ENCODE assay signal across 9 cellular contexts in genomic region chr22:45503071-45503815, GRCh38. TPM values are rescaled to one million over a fixed set of nuclear protein-coding genes. Genes with fewer than 3 reads are reported as not detected.
A peak's percentile ranks its signal among the peaks of the same experiment; 100 is the strongest.
DNase-seq lines count a peak whose midpoint lies in the region; ATAC-seq and TF ChIP-seq lines count a peak whose summit lies in the region.
"Had no signal": no experiment of that assay in that cellular context is flagged by ENCODE, and none has a peak within 500 bp of the region (broad histone marks: within the 10 kb centered on the region; RNA-seq: fewer than 3 reads in every experiment).

No MANE protein-coding gene starts in this region.

- DNase-seq in Peyer's patch: peak in 1 of 3 donors; percentile 38
- DNase-seq in fibroblast of pulmonary artery (ENCODE audit: low read depth): no peak
- peak; percentile 68 for DNase-seq in posterior vena cava (ENCODE audit: low spot score)
- no peak for DNase-seq in hippocampal formation (lab: John Stamatoyannopoulos, UW)
- no peak for DNase-seq in foreskin melanocyte
- DNase-seq in activated CD4-positive, alpha-beta T cell treated with anti-CD3 and anti-CD28 coated beads, Interleukin-2, amount 50 U/mL, for 4 hours: no peak
- DNase-seq: T-cell had no signal

- no peak for ATAC-seq in HG03159 (IDR thresholded peaks at IDR 0.05; ENCODE audit: unreplicated experiment)

- TF ChIP-seq POLR2A in Peyer's patch (IDR thresholded peaks at IDR 0.05): no peak

- H3K36me3 ChIP-seq in Peyer's patch: no peaks in the 10 kb centered on the region

- TF ChIP-seq CTCF in C4-2B (conservative IDR thresholded peaks at IDR 0.05) (no peak), Peyer's patch (IDR thresholded peaks at IDR 0.05) (no peak), fibroblast of pulmonary artery (IDR thresholded peaks at IDR 0.05; ENCODE audit: low read length, missing control alignments) (no peak)

- peak overlapping the region; percentile 35 to 54 (median 47) for H3K4me3 ChIP-seq in Peyer's patch
- H3K4me3 ChIP-seq in fibroblast of pulmonary artery (replicated peaks; ENCODE audit: low read depth, low read length): peak overlapping the region; percentile 51

- no peaks in the 10 kb centered on the region for H3K9me3 ChIP-seq in Peyer's patch

- H3K4me1 ChIP-seq in Peyer's patch: peaks cover 0 to 11% (median 0%) of the 10 kb centered on the region in 4 donors

- peaks cover 0 to 17% of the 10 kb centered on the region in 2 donors for H3K27me3 ChIP-seq in Peyer's patch

- intact Hi-C loops in posterior vena cava (cut with DNase I): loop anchor here in 1 of 2 donors (5.0 kb wide), 1 partner anchor 56 kb away; no protein-coding TSS in a partner anchor

- H3K27ac ChIP-seq in C4-2B (peak overlapping the region; percentile 60), Peyer's patch (peak overlapping the region; percentile 18 to 82 (median 70))

RNA-seq across cellular contexts. Expression of gene FBLN1, which starts 0.6 kb away (rescaled TPM):
- total RNA-seq in Peyer's patch: 100 to 1,000 TPM in 3 of 4 donors, 10 to 100 TPM in 1; 29.8 to 162 (median 136) TPM
- 1,000 to 10,000 TPM in 1 of 2 donors, 100 to 1,000 TPM in 1; 608 to 1,210 TPM for total RNA-seq in posterior vena cava
